8 cellular contexts compared by ENCODE assay signal in the genomic region with DNA sequence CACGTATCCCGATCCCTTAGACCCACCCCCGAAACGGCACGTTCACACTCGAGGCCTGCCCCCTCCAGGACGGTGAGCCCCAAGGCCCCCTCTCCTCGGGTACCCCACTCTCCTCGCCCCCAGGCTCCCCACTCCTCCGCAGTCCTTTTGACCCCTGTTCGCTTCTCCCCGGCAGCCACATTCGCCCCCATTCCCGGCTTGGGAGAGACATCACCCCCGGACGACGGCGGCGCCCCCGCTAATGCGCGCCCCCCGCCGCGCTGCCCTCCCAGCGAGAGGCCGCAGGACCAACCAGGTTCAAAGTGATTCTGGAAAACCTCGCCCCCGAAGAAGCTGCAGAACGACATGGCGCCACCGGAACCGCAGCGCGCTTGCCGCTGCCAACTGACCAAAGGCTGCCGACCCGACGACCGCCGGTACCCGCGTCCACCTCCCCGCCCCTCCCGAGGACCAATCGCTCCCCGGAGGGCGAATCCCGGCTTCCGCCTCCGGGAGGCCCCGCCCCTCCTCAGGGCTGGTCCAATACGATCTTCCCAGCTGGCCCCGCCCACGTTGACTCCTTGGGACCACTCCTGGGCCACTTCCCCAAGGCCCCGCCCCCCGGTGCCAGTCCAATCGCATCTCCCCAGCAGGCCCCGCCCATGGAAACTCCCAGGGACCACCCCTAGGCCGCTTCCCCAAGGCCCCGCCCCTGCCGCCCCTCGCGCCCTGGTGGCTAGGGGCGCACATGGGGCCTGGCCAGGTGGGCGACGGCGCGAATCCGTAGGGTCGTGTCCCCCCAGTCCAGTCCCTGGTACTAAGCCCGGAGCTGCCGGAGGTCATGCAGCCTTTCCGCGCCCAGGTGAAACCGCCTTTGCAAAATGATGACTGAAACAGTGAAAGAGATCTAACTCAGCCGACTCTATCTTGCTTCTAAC. TPM values are rescaled to one million over a fixed set of nuclear protein-coding genes. Genes with fewer than 3 reads are reported as not detected.
DNase-seq lines count a peak whose midpoint lies in the region; ATAC-seq, FAIRE-seq and TF ChIP-seq lines count a peak whose summit lies in the region.

MSRB1 (minus strand) TSS at position 390 of the 917 bp plus-strand sequence; CDS start at position 347, 43 bp downstream.

- 1% methylated on average over 73 to 77 of the region's 77 CpGs for WGBS in pancreas, 2 donors

- H4K20me1 ChIP-seq in SU-DHL-6 (ENCODE audit: low read depth, low read length), result no peaks in the 10 kb centered on the region

- H3K27me3 Mint-ChIP-seq in activated naive CD8-positive, alpha-beta T cell treated with anti-CD3 and anti-CD28 coated beads, Interleukin-2, amount 10 ng/mL, durations not matched to agents 7 days and 5 days, result no peaks in the 10 kb centered on the region
- H3K27me3 Mint-ChIP-seq in glutamatergic neuron (ENCODE audit: unreplicated experiment), result peaks cover 4% of the 10 kb centered on the region

- H3K27me3 ChIP-seq in SU-DHL-6 (ENCODE audit: low read length) (no peaks in the 10 kb centered on the region), pancreas (no peaks in the 10 kb centered on the region), tibial artery (no peaks in the 10 kb centered on the region)

- H2AFZ ChIP-seq in SU-DHL-6 (ENCODE audit: low read depth, low read length, severe bottlenecking), result peak within 1 kb of the TSS; percentile 91

- no peaks in the 10 kb centered on the region for H3F3A ChIP-seq in SU-DHL-6 (ENCODE audit: insufficient read depth)

- no peak within 1 kb of the TSS for H3K27ac ChIP-seq in SU-DHL-6 (ENCODE audit: low read depth, low read length)
- peak within 1 kb of the TSS; percentile 76 to 90 (median 86) for H3K27ac ChIP-seq in pancreas
- peak within 1 kb of the TSS; percentile 85 to 88 for H3K27ac ChIP-seq in tibial artery

- peak; percentile 89 for FAIRE-seq in pancreas (lab: Jason Lieb, UNC)

- H3K4me1 ChIP-seq in pancreas (peaks cover 0 to 24% (median 18%) of the 10 kb centered on the region in 3 donors), tibial artery (peaks cover 6 to 21% (median 14%) of the 10 kb centered on the region in 4 donors)

- H3K9me3 Mint-ChIP-seq in activated naive CD8-positive, alpha-beta T cell treated with anti-CD3 and anti-CD28 coated beads, Interleukin-2, amount 10 ng/mL, durations not matched to agents 7 days and 5 days, result no peaks in the 10 kb centered on the region
- peaks cover 3% of the 10 kb centered on the region for H3K9me3 Mint-ChIP-seq in glutamatergic neuron (ENCODE audit: unreplicated experiment)

- peak within 1 kb of the TSS; percentile 96 for H3K4me3 ChIP-seq in SU-DHL-6 (ENCODE audit: insufficient read depth, low read length, poor library complexity, severe bottlenecking)
- peak within 1 kb of the TSS; percentile 59 to 79 (median 70) for H3K4me3 ChIP-seq in pancreas
- H3K4me3 ChIP-seq in tibial artery, result peak within 1 kb of the TSS; percentile 82 to 92

- H3K9ac ChIP-seq in SU-DHL-6 (ENCODE audit: low read length), result peak within 1 kb of the TSS; percentile 79

- H3K9me3 ChIP-seq in SU-DHL-6 (ENCODE audit: insufficient read depth, low read length), result no peaks in the 10 kb centered on the region
- no peaks in the 10 kb centered on the region for H3K9me3 ChIP-seq in pancreas
- no peaks in the 10 kb centered on the region for H3K9me3 ChIP-seq in tibial artery

- no peaks in the 10 kb centered on the region for H3K36me3 ChIP-seq in SU-DHL-6 (ENCODE audit: low read length)
- peaks cover 0 to 14% (median 7%) of the 10 kb centered on the region in 3 donors for H3K36me3 ChIP-seq in pancreas
- peaks cover 27 to 33% (median 32%) of the 10 kb centered on the region in 3 donors for H3K36me3 ChIP-seq in tibial artery

- POLR2A ChIA-PET in activated naive CD8-positive, alpha-beta T cell treated with anti-CD3 and anti-CD28 coated beads, Interleukin-2, amount 10 ng/mL, durations not matched to agents 7 days and 5 days (lab: Charles Lee), result interaction anchor here (0.6 to 3.2 kb wide), 5 partner anchors 14 to 271 kb away, joined by 3 to 30 read pairs (median 4); partner anchors contain the start of genes NDUFB10, RNF151 and RPS2

- intact Hi-C loops in pancreas (cut with DNase I) (no loop called here), tibial artery (cut with DNase I; ENCODE audit: low total_unique reads) (no loop called here)

- H3K27ac Mint-ChIP-seq in activated naive CD8-positive, alpha-beta T cell treated with anti-CD3 and anti-CD28 coated beads, Interleukin-2, amount 10 ng/mL, durations not matched to agents 7 days and 5 days, result peak within 1 kb of the TSS; percentile 69
- peak within 1 kb of the TSS; percentile 17 for H3K27ac Mint-ChIP-seq in glutamatergic neuron (ENCODE audit: unreplicated experiment)

- H3K4me1 Mint-ChIP-seq in activated naive CD8-positive, alpha-beta T cell treated with anti-CD3 and anti-CD28 coated beads, Interleukin-2, amount 10 ng/mL, durations not matched to agents 7 days and 5 days, result peaks cover 10% of the 10 kb centered on the region
- H3K4me1 Mint-ChIP-seq in glutamatergic neuron (ENCODE audit: low read depth, unreplicated experiment), result peaks cover 10% of the 10 kb centered on the region

- no peaks in the 10 kb centered on the region for H3K9me2 ChIP-seq in SU-DHL-6 (replicated peaks; ENCODE audit: insufficient read depth, low read length)

- peak within 1 kb of the TSS; percentile 75 for H3K4me2 ChIP-seq in SU-DHL-6 (ENCODE audit: low read depth, low read length, poor library complexity, severe bottlenecking)

- H3K79me2 ChIP-seq in SU-DHL-6 (ENCODE audit: insufficient read depth, low read length), result no peaks in the 10 kb centered on the region

- ATAC-seq in HG02678 (IDR thresholded peaks at IDR 0.05; ENCODE audit: unreplicated experiment) (peak; percentile 93), pancreas (peak; percentile 75 to 86 (median 77))
- ATAC-seq in activated naive CD8-positive, alpha-beta T cell treated with anti-CD3 and anti-CD28 coated beads, Interleukin-2, amount 10 ng/mL, durations not matched to agents 7 days and 5 days (ENCODE audit: low read depth), result peak; percentile 95

- no peak for TF ChIP-seq CTCF in GM10266 (IDR thresholded peaks at IDR 0.05; ENCODE audit: control insufficient read depth, insufficient read depth, low read depth, missing control alignments)
- no peak for TF ChIP-seq CTCF in SU-DHL-6 (IDR thresholded peaks at IDR 0.05; ENCODE audit: insufficient read depth, low read length, poor library complexity, severe bottlenecking)
- no peak for TF ChIP-seq CTCF in glutamatergic neuron (IDR thresholded peaks at IDR 0.05; ENCODE audit: partially characterized antibody, unreplicated experiment)
- no peak for TF ChIP-seq CTCF in pancreas (IDR thresholded peaks at IDR 0.05)
- TF ChIP-seq CTCF in tibial artery (IDR thresholded peaks at IDR 0.05), result no peak

- H3K4me3 Mint-ChIP-seq in activated naive CD8-positive, alpha-beta T cell treated with anti-CD3 and anti-CD28 coated beads, Interleukin-2, amount 10 ng/mL, durations not matched to agents 7 days and 5 days, result peak within 1 kb of the TSS; percentile 85
- H3K4me3 Mint-ChIP-seq in glutamatergic neuron (ENCODE audit: unreplicated experiment), result peak within 1 kb of the TSS; percentile 82

- peak; percentile 100 for DNase-seq in GM10266 (ENCODE audit: extremely low spot score)
- DNase-seq in NCI-H128 (lab: John Stamatoyannopoulos, UW; ENCODE audit: unreplicated experiment), result peak; percentile 95
- peak; percentile 100 for DNase-seq in activated naive CD8-positive, alpha-beta T cell treated with anti-CD3 and anti-CD28 coated beads, Interleukin-2, amount 10 ng/mL, durations not matched to agents 7 days and 5 days
- DNase-seq in glutamatergic neuron, result peak; percentile 100
- peak; percentile 99 to 100 (median 100) for DNase-seq in pancreas
- peak; percentile 100 for DNase-seq in tibial artery

- no peaks in the 10 kb centered on the region for H3K36me3 Mint-ChIP-seq in activated naive CD8-positive, alpha-beta T cell treated with anti-CD3 and anti-CD28 coated beads, Interleukin-2, amount 10 ng/mL, durations not matched to agents 7 days and 5 days
- H3K36me3 Mint-ChIP-seq in glutamatergic neuron (ENCODE audit: unreplicated experiment), result no peaks in the 10 kb centered on the region

RNA-seq across cellular contexts. Expression of gene MSRB1, which starts in this region (rescaled TPM):
- 10 to 100 TPM; 12.0 to 12.5 TPM for total RNA-seq in activated naive CD8-positive, alpha-beta T cell treated with anti-CD3 and anti-CD28 coated beads, Interleukin-2, amount 10 ng/mL, durations not matched to agents 7 days and 5 days
- total RNA-seq in glutamatergic neuron (ENCODE audit: unreplicated experiment) (50.9 TPM), pancreas (10 to 100 TPM; 29.7 to 77.4 (median 57.0) TPM)
- polyA plus RNA-seq in pancreas, result 10 to 100 TPM; 47.0 to 94.4 TPM
